Comparison of ENCODE assay signal across 23 cellular contexts in the genomic region with DNA sequence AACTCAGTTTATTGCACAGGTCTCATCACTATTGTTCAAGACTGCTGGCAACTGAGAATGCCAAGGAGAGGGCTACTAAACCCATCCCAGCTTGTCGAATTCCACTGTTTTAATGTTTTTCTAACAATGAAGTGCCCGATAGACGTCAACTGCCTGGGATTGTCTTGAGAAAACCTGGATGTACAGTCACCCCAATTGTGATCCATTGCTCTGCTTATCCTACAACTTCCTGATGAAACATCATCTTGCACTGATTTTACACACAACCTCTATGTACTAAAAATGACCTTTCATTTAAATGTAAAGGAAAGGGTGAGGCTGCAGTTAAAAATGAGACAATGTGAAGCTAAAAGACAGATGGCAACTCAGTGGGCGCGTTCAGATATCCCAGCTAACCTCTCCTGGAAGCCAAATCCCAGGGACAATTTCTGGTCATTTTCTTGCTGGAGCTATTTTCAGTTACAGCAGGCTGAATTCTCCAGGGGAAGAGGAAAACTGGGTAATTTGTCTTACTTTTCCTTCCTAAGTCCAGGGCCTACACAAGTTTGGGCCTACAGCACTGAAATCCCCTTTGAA.
DNase-seq lines count a peak whose midpoint lies in the region; ATAC-seq and TF ChIP-seq lines count a peak whose summit lies in the region.
"Had no signal": no experiment of that assay in that cellular context is flagged by ENCODE, and none has a peak within 500 bp of the region (broad histone marks: within the 10 kb centered on the region; RNA-seq: fewer than 3 reads in every experiment).

No MANE protein-coding gene starts in this region.

- no peak overlapping the region for H2AK9ac ChIP-seq in IMR-90 (replicated peaks; ENCODE audit: low read depth, low read length, poor library complexity)

- dilution Hi-C loops in IMR-90 (cut with HindIII; ENCODE audit: low sequenced_read_pairs, unreplicated experiment) = no loop called here

- no peaks in the 10 kb centered on the region for H3K9me1 ChIP-seq in IMR-90 (ENCODE audit: insufficient read depth, low read length)

- WGBS in IMR-90 (ENCODE audit: extremely low coverage in 2 of 2, insufficient read length in 1 of 2), 2 experiments = no CpG with 5 or more reads among the region's 5 CpGs

- no peak overlapping the region for H3K4ac ChIP-seq in IMR-90 (ENCODE audit: low read depth, low read length)

- H3K4me3 ChIP-seq in IMR-90 (ENCODE audit: insufficient read depth, low read depth, low read length) = no peak overlapping the region
- H3K4me3 ChIP-seq: GM12878, MG63 had no signal

- H3K18ac ChIP-seq in IMR-90 (ENCODE audit: low read depth, low read length) = no peak overlapping the region; the same call in 1 of the 2 replicates

- no peak overlapping the region for H2AK5ac ChIP-seq in IMR-90 (ENCODE audit: low read depth, low read length)

- no peaks in the 10 kb centered on the region for H3K9me3 Mint-ChIP-seq in nephron progenitor cell

- no peaks in the 10 kb centered on the region for H3K27me3 ChIP-seq in IMR-90 (ENCODE audit: control insufficient read depth, insufficient read depth, low read length)
- H3K27me3 ChIP-seq: MG63 had no signal

- H2BK120ac ChIP-seq in IMR-90 (ENCODE audit: low read depth, low read length) = no peak overlapping the region

- H2BK5ac ChIP-seq in IMR-90 (ENCODE audit: low read depth, low read length, poor library complexity, severe bottlenecking) = no peak overlapping the region

- H2BK15ac ChIP-seq in IMR-90 (ENCODE audit: low read depth, low read length) = no peak overlapping the region

- H3K27ac Mint-ChIP-seq in nephron progenitor cell = peak overlapping the region; percentile 57
- H3K27ac Mint-ChIP-seq: CD4-positive, alpha-beta memory T cell had no signal

- in situ Hi-C loops in G401 (cut with HindIII; ENCODE audit: low sequenced_read_pairs) (no loop called here), IMR-90 (cut with MboI; ENCODE audit: low sequenced_read_pairs) (no loop called here)

- H3K4me2 ChIP-seq in IMR-90 (ENCODE audit: low read depth, low read length) = no peak overlapping the region

- TF ChIP-seq CTCF in IMR-90 (conservative IDR thresholded peaks at IDR 0.05; ENCODE audit: low read depth, low read length) (no peak), nephron progenitor cell (IDR thresholded peaks at IDR 0.05) (no peak)

- H4K91ac ChIP-seq in IMR-90 (ENCODE audit: insufficient read depth, low read depth, low read length) = no peak overlapping the region

- TF ChIP-seq RAD21 in IMR-90 (IDR thresholded peaks at IDR 0.05; ENCODE audit: low read length) = no peak

- H4K5ac ChIP-seq in IMR-90 (ENCODE audit: low read depth, low read length) = 0 out of 2 replicates have a peak overlapping the region, but pooled peaks have one; percentile 6

- peaks cover 18% of the 10 kb centered on the region for H3K4me1 Mint-ChIP-seq in nephron progenitor cell
- H3K4me1 Mint-ChIP-seq: CD4-positive, alpha-beta memory T cell had no signal

- no peak overlapping the region for H2BK20ac ChIP-seq in IMR-90 (ENCODE audit: low read depth, low read length)

- peak overlapping the region; percentile 53 for H3K27ac ChIP-seq in IMR-90 (ENCODE audit: insufficient read depth, low read length)

- no peak for ATAC-seq in IMR-90 (ENCODE audit: low read depth)
- ATAC-seq: GM12878, HepG2, PC-3 had no signal

- no peak overlapping the region for H3K4me3 Mint-ChIP-seq in nephron progenitor cell
- H3K4me3 Mint-ChIP-seq: CD4-positive, alpha-beta memory T cell had no signal

- H3K36me3 ChIP-seq in IMR-90 (ENCODE audit: control insufficient read depth, insufficient read depth, low read length) = no peaks in the 10 kb centered on the region
- H3K36me3 ChIP-seq: MG63 had no signal

- no peaks in the 10 kb centered on the region; the same call in 1 of the 2 replicates for H3K4me1 ChIP-seq in IMR-90 (ENCODE audit: control insufficient read depth, insufficient read depth, low read length)

- no peaks in the 10 kb centered on the region for H4K20me1 ChIP-seq in IMR-90 (ENCODE audit: insufficient read depth, low read length)

- TF ChIP-seq POLR2A in IMR-90 (IDR thresholded peaks at IDR 0.05; ENCODE audit: low read depth, low read length) = no peak

- DNase-seq in G401 (ENCODE audit: low spot score) = peak; percentile 22
- no peak for DNase-seq in IMR-90
- DNase-seq in cerebellum (ENCODE audit: low spot score) = peak; percentile 5
- no peak for DNase-seq in nephron progenitor cell
- no peak for DNase-seq in activated CD4-positive, alpha-beta T cell treated with anti-CD3 and anti-CD28 coated beads for 1 hour
- DNase-seq in HuH-7.5 (ENCODE audit: low spot score) = no peak
- no peak for DNase-seq in glomerular visceral epithelial cell (ENCODE audit: extremely low spot score)
- DNase-seq: C1 segment of cervical spinal cord; CD4-positive, alpha-beta memory T cell; COR-L47; GDM1; KG1; MG63; NCI-H1105 treated with DMSO at 0.1 percent for 48 hours; NCI-H146; NCI-H1930; NCI-H2107; NCI-H524; NCI-H774; PC-3; SHP77 had no signal

- BruUV-seq in IMR-90 (replicated peaks; lab: Mats Ljungman, UMichigan) = no TSS peak

- CTCF ChIA-PET in IMR-90 (lab: Yijun Ruan, JAX) = interaction anchor here (0.6 kb wide), 1 partner anchor 49 kb away, joined by 3 read pairs; no protein-coding TSS in a partner anchor

- no peak overlapping the region for H2AFZ ChIP-seq in IMR-90 (replicated peaks; ENCODE audit: low read length, poor library complexity)

- H3K14ac ChIP-seq in IMR-90 (replicated peaks; ENCODE audit: low read depth, low read length) = no peak overlapping the region

- H4K8ac ChIP-seq in IMR-90 (ENCODE audit: low read depth in 2 of 2, low read length in 2 of 2) = no peak overlapping the region

- no peak overlapping the region for H3K56ac ChIP-seq in IMR-90 (ENCODE audit: extremely low read depth, insufficient read depth, low read length)

- H3K9me3 ChIP-seq in IMR-90 (ENCODE audit: control insufficient read depth, insufficient read depth, low read length) = no peaks in the 10 kb centered on the region
- H3K9me3 ChIP-seq: MG63 had no signal

- intact Hi-C loops in IMR-90 (cut with micrococcal nuclease) = no loop called here

- H3K27me3 Mint-ChIP-seq in nephron progenitor cell (ENCODE audit: low read depth, poor library complexity) = peaks cover 10% of the 10 kb centered on the region

- H3K9ac ChIP-seq in IMR-90 (ENCODE audit: low read depth, low read length) = no peak overlapping the region

- H3K36me3 Mint-ChIP-seq in nephron progenitor cell (ENCODE audit: low read depth) = no peaks in the 10 kb centered on the region
- H3K36me3 Mint-ChIP-seq: CD4-positive, alpha-beta memory T cell had no signal

- H3K79me1 ChIP-seq in IMR-90 (ENCODE audit: low read depth in 1 of 2, low read length in 2 of 2) = no peaks in the 10 kb centered on the region

- H3K23ac ChIP-seq in IMR-90 (ENCODE audit: low read depth, low read length) = no peak overlapping the region

- POLR2A ChIA-PET in IMR-90 (lab: Charles Lee; ENCODE audit: unreplicated experiment) = no interaction called here

TF ChIP-seq in IMR-90, 13 proteins besides CTCF, POLR2A, EP300 and RAD21:
- TF ChIP-seq MXI1 (IDR thresholded peaks at IDR 0.05; ENCODE audit: borderline replicate concordance, low read depth, low read length) = no peak
- TF ChIP-seq RCOR1 (IDR thresholded peaks at IDR 0.05; ENCODE audit: insufficient replicate concordance, low read length) = no peak
- TF ChIP-seq MAFK (IDR thresholded peaks at IDR 0.05; ENCODE audit: low read depth, low read length) = no peak

Comparison
In these comparisons a context has a peak if more than half of its experiments do, and no peak if none do; other contexts are left out.
1. DNase-seq: peak in G401 (single experiment) and cerebellum (single experiment); none in IMR-90 (single experiment), nephron progenitor cell (single experiment), activated CD4-positive, alpha-beta T cell treated with anti-CD3 and anti-CD28 coated beads for 1 hour (single experiment), HuH-7.5 (single experiment) and glomerular visceral epithelial cell (single experiment).